28 cellular contexts compared by ENCODE assay signal in the genomic region with DNA sequence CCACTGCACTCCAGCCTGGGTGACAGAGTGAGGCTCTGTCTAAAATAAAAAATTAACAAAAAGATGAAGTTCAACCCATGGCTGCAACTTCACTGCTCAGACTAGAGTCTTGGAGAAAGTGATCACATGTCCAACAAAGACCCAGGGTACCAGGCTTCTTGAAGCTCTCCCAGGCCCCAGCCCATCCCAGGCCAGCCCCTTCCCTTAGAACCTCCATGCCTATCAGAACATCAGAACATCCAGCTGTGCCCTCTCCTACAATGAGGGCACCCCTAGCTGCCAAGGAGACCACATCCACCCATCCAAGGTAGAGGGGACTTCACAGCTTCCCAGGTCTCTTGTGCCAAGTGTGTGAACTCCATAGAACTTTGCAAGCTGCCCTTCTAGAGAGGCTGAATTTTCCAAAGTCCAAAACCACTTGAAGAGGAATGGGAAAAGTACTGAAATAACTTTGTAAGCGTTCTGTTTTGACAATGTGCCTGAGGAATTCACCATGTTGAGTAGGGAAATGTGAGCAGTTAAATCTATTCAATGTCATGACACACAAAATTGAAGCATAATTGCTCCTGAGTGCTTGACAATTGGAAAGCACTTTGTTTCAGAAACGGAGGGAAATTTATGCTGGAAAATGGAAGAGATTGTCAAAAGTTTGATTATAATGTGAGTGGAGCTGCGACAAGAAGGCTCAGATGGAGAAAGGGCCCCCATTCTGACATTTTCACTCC.
"Had no signal": no experiment of that assay in that cellular context is flagged by ENCODE, and none has a peak within 500 bp of the region (broad histone marks: within the 10 kb centered on the region; RNA-seq: fewer than 3 reads in every experiment).

No MANE protein-coding gene starts in this region.

- H3K9me3 Mint-ChIP-seq: activated CD4-positive, alpha-beta T cell treated with anti-CD3 and anti-CD28 coated beads, Interleukin-2, amount 10 ng/mL, durations not matched to agents 24 days and 14 days; activated naive CD4-positive, alpha-beta T cell treated with anti-CD3 and anti-CD28 coated beads, Interleukin-2, amount 10 ng/mL, durations not matched to agents 7 days and 5 days; activated naive CD8-positive, alpha-beta T cell treated with anti-CD3 and anti-CD28 coated beads for 36 hours; activated T-helper 2 cell treated with anti-CD3 and anti-CD28 coated beads, Interferon-gamma antibody, Interleukin-2, Interleukin-4, amounts not matched to agents 10 μg/mL and 5 μg/mL and 100 μg/mL, durations not matched to agents 14 hours and 24 hours and 36 hours; T-cell had no signal

- H3K27ac Mint-ChIP-seq: activated B cell treated with CpG ODN at 0.5 μM for 24 hours; activated CD4-positive, alpha-beta T cell treated with anti-CD3 and anti-CD28 coated beads, Interleukin-2, amount 10 ng/mL, durations not matched to agents 24 days and 14 days; activated naive CD4-positive, alpha-beta T cell treated with anti-CD3 and anti-CD28 coated beads, Interleukin-2, amount 10 ng/mL, durations not matched to agents 7 days and 5 days; activated naive CD8-positive, alpha-beta T cell treated with anti-CD3 and anti-CD28 coated beads for 36 hours; activated T-helper 2 cell treated with anti-CD3 and anti-CD28 coated beads, Interferon-gamma antibody, Interleukin-2, Interleukin-4, amounts not matched to agents 10 μg/mL and 5 μg/mL and 100 μg/mL, durations not matched to agents 14 hours and 24 hours and 36 hours; T-cell had no signal

- H3K27ac ChIP-seq: SK-N-MC had no signal

- H3K27me3 Mint-ChIP-seq: activated B cell treated with CpG ODN at 0.5 μM for 24 hours; activated CD4-positive, alpha-beta T cell treated with anti-CD3 and anti-CD28 coated beads, Interleukin-2, amount 10 ng/mL, durations not matched to agents 24 days and 14 days; activated naive CD4-positive, alpha-beta T cell treated with anti-CD3 and anti-CD28 coated beads, Interleukin-2, amount 10 ng/mL, durations not matched to agents 7 days and 5 days; activated naive CD8-positive, alpha-beta T cell treated with anti-CD3 and anti-CD28 coated beads for 36 hours; T-cell had no signal

- DNase-seq: activated B cell treated with CpG ODN at 0.5 μM for 24 hours; activated CD4-positive, alpha-beta T cell treated with anti-CD3 and anti-CD28 coated beads for 1 hour; activated CD4-positive, alpha-beta T cell treated with anti-CD3 and anti-CD28 coated beads, Interleukin-2, amount 10 ng/mL, durations not matched to agents 24 days and 14 days; activated CD4-positive, alpha-beta T cell treated with anti-CD3 and anti-CD28 coated beads, Interleukin-2, amount 50 U/mL, for 48 hours; activated gamma-delta T cell treated with Interleukin-2 at 50 U/mL for 16 hours; activated naive CD4-positive, alpha-beta T cell treated with anti-CD3 and anti-CD28 coated beads, Interleukin-2, amount 10 ng/mL, durations not matched to agents 7 days and 5 days; activated naive CD8-positive, alpha-beta T cell treated with anti-CD3 and anti-CD28 coated beads for 36 hours; activated T-cell treated with anti-CD3 and anti-CD28 coated beads for 4 hours; activated T-cell treated with anti-CD3 and anti-CD28 coated beads, Interleukin-2, amount 50 U/mL, for 48 hours; Karpas-422; MM.1S; NCI-H146; NCI-H1930; NCI-H2171; NCI-H345; NCI-H510A; NCI-H69; NK-92 treated with Interleukin-12 subunit alpha and Interleukin-12 subunit beta, amount 100 ng/mL, for 24 hours; OCI-M1; RPMI8226; T-cell; T-helper 2 cell; T1000 had no signal

- H3K36me3 Mint-ChIP-seq: activated naive CD4-positive, alpha-beta T cell treated with anti-CD3 and anti-CD28 coated beads, Interleukin-2, amount 10 ng/mL, durations not matched to agents 7 days and 5 days; activated naive CD8-positive, alpha-beta T cell treated with anti-CD3 and anti-CD28 coated beads for 36 hours; T-cell had no signal

- H3K4me3 ChIP-seq: K562, SK-N-MC had no signal

- ATAC-seq: K562, Panc1, Right ventricle myocardium inferior, T-cell had no signal

- H3K4me3 Mint-ChIP-seq: activated B cell treated with CpG ODN at 0.5 μM for 24 hours; activated CD4-positive, alpha-beta T cell treated with anti-CD3 and anti-CD28 coated beads, Interleukin-2, amount 10 ng/mL, durations not matched to agents 24 days and 14 days; activated naive CD4-positive, alpha-beta T cell treated with anti-CD3 and anti-CD28 coated beads, Interleukin-2, amount 10 ng/mL, durations not matched to agents 7 days and 5 days; activated naive CD8-positive, alpha-beta T cell treated with anti-CD3 and anti-CD28 coated beads for 36 hours; T-cell had no signal

- H3K4me1 Mint-ChIP-seq: activated B cell treated with CpG ODN at 0.5 μM for 24 hours; activated CD4-positive, alpha-beta T cell treated with anti-CD3 and anti-CD28 coated beads, Interleukin-2, amount 10 ng/mL, durations not matched to agents 24 days and 14 days; activated naive CD4-positive, alpha-beta T cell treated with anti-CD3 and anti-CD28 coated beads, Interleukin-2, amount 10 ng/mL, durations not matched to agents 7 days and 5 days; activated naive CD8-positive, alpha-beta T cell treated with anti-CD3 and anti-CD28 coated beads for 36 hours; T-cell had no signal
